In genomic region chr2:144364988-144365738, GRCh38 we compare ENCODE assay signal across 11 cellular contexts.
A peak's percentile ranks its signal among the peaks of the same experiment; 100 is the strongest.
DNase-seq lines count a peak whose midpoint lies in the region; ATAC-seq and TF ChIP-seq lines count a peak whose summit lies in the region.
"Had no signal": no experiment of that assay in that cellular context is flagged by ENCODE, and none has a peak within 500 bp of the region (broad histone marks: within the 10 kb centered on the region; RNA-seq: fewer than 3 reads in every experiment).

No MANE protein-coding gene starts in this region.

- no peak for TF ChIP-seq POLR2A in sigmoid colon (IDR thresholded peaks at IDR 0.05)
- no peak for TF ChIP-seq POLR2A in uterus (IDR thresholded peaks at IDR 0.05)

- H3K4me1 ChIP-seq in sigmoid colon (peaks cover 0 to 8% (median 0%) of the 10 kb centered on the region in 4 donors), uterus (no peaks in the 10 kb centered on the region)

- H3K9me3 ChIP-seq in sigmoid colon (no peaks in the 10 kb centered on the region), uterus (no peaks in the 10 kb centered on the region)

- no peaks in the 10 kb centered on the region for H3K27me3 ChIP-seq in sigmoid colon
- no peaks in the 10 kb centered on the region for H3K27me3 ChIP-seq in uterus

- TF ChIP-seq CTCF in sigmoid colon (IDR thresholded peaks at IDR 0.05) (no peak), uterus (IDR thresholded peaks at IDR 0.05) (no peak)

- H3K4me3 ChIP-seq in sigmoid colon (no peak overlapping the region), uterus (no peak overlapping the region)

- 93 to 95% methylated on average over 4 of the region's 4 CpGs for WGBS in sigmoid colon, 2 donors

- peak; percentile 97 for ATAC-seq in GM18868 (IDR thresholded peaks at IDR 0.05; ENCODE audit: unreplicated experiment)
- peak; percentile 90 for ATAC-seq in HG02623 (IDR thresholded peaks at IDR 0.05; ENCODE audit: unreplicated experiment)

- H3K27ac ChIP-seq in sigmoid colon, result no peak overlapping the region
- no peak overlapping the region for H3K27ac ChIP-seq in uterus

- peak; percentile 64 for DNase-seq in OCI-M1 (lab: John Stamatoyannopoulos, UW)
- peak; percentile 75 for DNase-seq in renal cortical epithelial cell (ENCODE audit: low read depth)
- DNase-seq in sigmoid colon, result no peak
- DNase-seq in NCI-H2227 (lab: John Stamatoyannopoulos, UW; ENCODE audit: unreplicated experiment), result no peak
- no peak for DNase-seq in uterus
- DNase-seq in NCI-H146 treated with DMSO at 0.1 percent for 48 hours (lab: John Stamatoyannopoulos, UW; ENCODE audit: unreplicated experiment), result no peak
- DNase-seq: activated naive CD8-positive, alpha-beta T cell treated with anti-CD3 and anti-CD28 coated beads, Interleukin-2, amount 10 ng/mL, durations not matched to agents 7 days and 5 days; KG1; stimulated activated naive CD4-positive, alpha-beta T cell had no signal

- H3K36me3 ChIP-seq in sigmoid colon (no peaks in the 10 kb centered on the region), uterus (no peaks in the 10 kb centered on the region)

- TF ChIP-seq EP300 in sigmoid colon (IDR thresholded peaks at IDR 0.05), result no peak

- intact Hi-C loops in sigmoid colon (cut with DNase I) (no loop called here), uterus (cut with DNase I; ENCODE audit: low total_unique reads) (no loop called here)

Comparison
In these comparisons a context has a peak if more than half of its experiments do, and no peak if none do; other contexts are left out.
1. DNase-seq: peak in OCI-M1 (single experiment) and renal cortical epithelial cell (single experiment); none in sigmoid colon (single experiment), NCI-H2227 (single experiment), uterus (0 of 2) and NCI-H146 treated with DMSO at 0.1 percent for 48 hours (single experiment).